In the genomic region with DNA sequence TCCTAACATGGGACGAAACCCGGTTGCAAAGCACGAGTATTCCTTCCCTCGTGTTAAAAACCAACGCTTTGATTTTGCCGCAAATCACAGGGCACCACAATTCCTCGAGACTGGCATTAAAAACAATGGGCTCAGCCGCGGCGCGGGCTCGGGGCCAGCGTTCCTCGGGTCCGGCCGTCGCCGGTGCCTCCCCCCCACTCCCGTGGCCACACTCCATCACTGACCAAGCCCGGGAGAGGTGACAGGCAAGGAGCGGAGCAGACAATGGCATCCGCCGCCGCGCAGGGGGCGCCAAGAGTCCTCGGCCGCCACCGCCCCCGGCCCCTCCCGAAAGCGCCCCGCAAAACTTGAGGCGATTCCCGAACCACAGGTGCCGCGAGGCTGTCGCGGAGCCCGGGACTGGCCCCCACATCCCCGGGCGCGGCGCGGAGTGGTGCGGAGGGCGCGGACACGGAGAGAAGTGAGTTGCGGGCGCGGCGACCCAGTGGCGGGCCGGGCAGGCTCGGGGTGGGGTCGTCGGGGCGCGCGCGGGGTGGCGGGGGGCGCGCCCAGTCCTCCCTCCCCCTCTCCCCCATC, we compare ENCODE assay signal across 8 cellular contexts. TPM values are rescaled to one million over a fixed set of nuclear protein-coding genes. Genes with fewer than 3 reads are reported as not detected.
DNase-seq lines count a peak whose midpoint lies in the region; ATAC-seq, FAIRE-seq and TF ChIP-seq lines count a peak whose summit lies in the region.

No MANE protein-coding gene starts in this region.

- POLR2A ChIA-PET in endothelial cell of umbilical vein (lab: Charles Lee) = no interaction called here

- peaks cover 5% of the 10 kb centered on the region for H3K79me2 ChIP-seq in endothelial cell of umbilical vein (ENCODE audit: control insufficient read depth, insufficient read depth, low read length)

- H3K4me1 ChIP-seq in endothelial cell of umbilical vein (ENCODE audit: control insufficient read depth, extremely low read depth, insufficient read depth, low read length) = peaks cover 14% of the 10 kb centered on the region

- DNase-seq in NCI-H510A (lab: John Stamatoyannopoulos, UW) (peak; percentile 9), activated T-cell treated with anti-CD3 and anti-CD28 coated beads for 1 hour (ENCODE audit: low read depth) (peak; percentile 20), endothelial cell of umbilical vein (ENCODE audit: low read depth, low spot score) (no peak), mucosa of gallbladder (ENCODE audit: low spot score) (peak; percentile 39), OCI-M2 (lab: John Stamatoyannopoulos, UW; ENCODE audit: unreplicated experiment) (no peak)
- peak in 4 of 6 experiments; percentile 12 to 77 (median 48) for DNase-seq in stimulated activated naive CD4-positive, alpha-beta T cell (lab: John Stamatoyannopoulos, UW)

- H3K4me2 ChIP-seq in endothelial cell of umbilical vein (ENCODE audit: insufficient read depth, low read length) = peak overlapping the region; percentile 81

- dilution Hi-C loops in endothelial cell of umbilical vein (cut with MboI; ENCODE audit: extremely low pct_ligation_motif_present, low sequenced_read_pairs) = no loop called here

- no peaks in the 10 kb centered on the region for H4K20me1 ChIP-seq in endothelial cell of umbilical vein (replicated peaks; ENCODE audit: control insufficient read depth, extremely low read depth, insufficient read depth, low read length)

- H3K9me3 ChIP-seq in endothelial cell of umbilical vein (replicated peaks; ENCODE audit: control insufficient read depth, insufficient read depth, low read length) = no peaks in the 10 kb centered on the region

- intact Hi-C loops in endothelial cell of umbilical vein (cut with micrococcal nuclease) = loop anchor here (1.0 to 10.0 kb wide), 6 partner anchors 63 to 1881 kb away; a partner anchor contains a TSS

- no peak for FAIRE-seq in endothelial cell of umbilical vein (lab: Jason Lieb, UNC)

- H3K4me3 ChIP-seq in endothelial cell of umbilical vein (replicated peaks in 1 of 3; ENCODE audit: insufficient read depth in 1 of 3, low read depth in 1 of 3, low read length in 3 of 3) = peak overlapping the region; percentile 12 to 84 (median 79)

- peak overlapping the region; percentile 60 for H3K9ac ChIP-seq in endothelial cell of umbilical vein (replicated peaks; ENCODE audit: extremely low read depth, insufficient read depth, low read length)

- TF ChIP-seq POLR2A in endothelial cell of umbilical vein (IDR thresholded peaks at IDR 0.05; ENCODE audit: low read depth, low read length) = no peak

- peak overlapping the region; percentile 6 for H2AFZ ChIP-seq in endothelial cell of umbilical vein (ENCODE audit: low read depth, low read length)

- TF ChIP-seq CTCF in endothelial cell of umbilical vein (IDR thresholded peaks at IDR 0.05; ENCODE audit: extremely low read depth in 1 of 2, insufficient read depth in 1 of 2, low read depth in 1 of 2, low read length in 2 of 2) = no peak

- no peaks in the 10 kb centered on the region for H3K36me3 ChIP-seq in endothelial cell of umbilical vein (ENCODE audit: control insufficient read depth in 2 of 2, extremely low read depth in 1 of 2, insufficient read depth in 2 of 2, low read length in 2 of 2)

- no TSS peak for BruUV-seq in endothelial cell of umbilical vein (replicated peaks; lab: Mats Ljungman, UMichigan)

- H3K27me3 ChIP-seq in endothelial cell of umbilical vein (ENCODE audit: control insufficient read depth in 2 of 2, insufficient read depth in 2 of 2, low read length in 2 of 2) = no peaks in the 10 kb centered on the region

- CTCF ChIA-PET in endothelial cell of umbilical vein (lab: Charles Lee) = interaction anchor here (0.7 to 1.3 kb wide), 2 partner anchors 118 to 358 kb away, joined by 3 to 5 read pairs; no protein-coding TSS in a partner anchor

- no peaks in the 10 kb centered on the region for H3K9me1 ChIP-seq in endothelial cell of umbilical vein (replicated peaks; ENCODE audit: control insufficient read depth, extremely low read depth, insufficient read depth, low read length)

- H3K27ac ChIP-seq in endothelial cell of umbilical vein (ENCODE audit: insufficient read depth, low read depth, low read length) = peak overlapping the region; percentile 21

- ATAC-seq in GM18511 (IDR thresholded peaks at IDR 0.05; ENCODE audit: unreplicated experiment) = peak; percentile 38
- peak; percentile 42 for ATAC-seq in HG02763 (IDR thresholded peaks at IDR 0.05; ENCODE audit: unreplicated experiment)

TF ChIP-seq in endothelial cell of umbilical vein, 7 proteins besides CTCF, POLR2A, EP300 and RAD21:
- TF ChIP-seq JUN (IDR thresholded peaks at IDR 0.05; ENCODE audit: borderline replicate concordance, insufficient read depth, insufficient read length, low read depth) = no peak
- no peak for TF ChIP-seq GATA2 (IDR thresholded peaks at IDR 0.05; ENCODE audit: insufficient read depth, insufficient read length, low read depth, low read length)
- no peak for TF ChIP-seq EZH2 (IDR thresholded peaks at IDR 0.05; ENCODE audit: borderline replicate concordance, low read depth, low read length, severe bottlenecking)
- TF ChIP-seq, protein P1, sequence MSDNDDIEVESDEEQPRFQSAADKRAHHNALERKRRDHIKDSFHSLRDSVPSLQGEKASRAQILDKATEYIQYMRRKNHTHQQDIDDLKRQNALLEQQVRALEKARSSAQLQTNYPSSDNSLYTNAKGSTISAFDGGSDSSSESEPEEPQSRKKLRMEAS (IDR thresholded peaks at IDR 0.05; ENCODE audit: insufficient read depth, insufficient read length) = no peak
- no peak for TF ChIP-seq FOS (IDR thresholded peaks at IDR 0.05; ENCODE audit: borderline replicate concordance, insufficient read depth, low read length)

RNA-seq across cellular contexts. Expression of a gene that starts 0.4 kb away (rescaled TPM):
- total RNA-seq in endothelial cell of umbilical vein = 25.0 and 37.3 TPM in 2 replicates
- 12.5 and 21.0 TPM in 2 replicates for polyA plus RNA-seq in endothelial cell of umbilical vein
- polyA plus RNA-seq in endothelial cell of umbilical vein (2011; cell fraction: cytosol; rRNA removed) = 25.1 and 25.6 TPM in 2 replicates
- 16.1 and 24.4 TPM in 2 replicates for polyA plus RNA-seq in endothelial cell of umbilical vein (2011; cell fraction: nucleus; rRNA removed)
- polyA plus RNA-seq in endothelial cell of umbilical vein (2012) = 24.2 and 36.3 TPM in 2 replicates
- polyA minus RNA-seq in endothelial cell of umbilical vein = 24.4 and 46.8 TPM in 2 replicates
- polyA minus RNA-seq in endothelial cell of umbilical vein (2011; cell fraction: cytosol; rRNA and poly(A)+ RNA removed) = 6.8 TPM
- 13.6 and 13.7 TPM in 2 replicates for polyA minus RNA-seq in endothelial cell of umbilical vein (2011; cell fraction: nucleus; rRNA and poly(A)+ RNA removed)
- 25.2 TPM for total RNA-seq in mucosa of gallbladder

Comparison
In these comparisons a context has a peak if more than half of its experiments do, and no peak if none do; other contexts are left out.
1. DNase-seq: peak in NCI-H510A (single experiment), activated T-cell treated with anti-CD3 and anti-CD28 coated beads for 1 hour (single experiment), mucosa of gallbladder (single experiment) and stimulated activated naive CD4-positive, alpha-beta T cell (4 of 6); none in endothelial cell of umbilical vein (single experiment) and OCI-M2 (single experiment).